27 cellular contexts compared by ENCODE assay signal in genomic region chr5:13214182-13214581, GRCh38.
"Had no signal": no experiment of that assay in that cellular context is flagged by ENCODE, and none has a peak within 500 bp of the region (broad histone marks: within the 10 kb centered on the region; RNA-seq: fewer than 3 reads in every experiment).

No MANE protein-coding gene starts in this region.

- H3K4me3 Mint-ChIP-seq: naive thymus-derived CD8-positive, alpha-beta T cell; natural killer cell treated with Interleukin-12 subunit alpha and Interleukin-12 subunit beta and Interleukin-15 and Interleukin-18, amount 100 ng/mL, for 72 hours; nephron progenitor cell; neural crest cell; stimulated activated effector memory CD8-positive, alpha-beta T cell treated with anti-CD3 and anti-CD28 coated beads, Interleukin-12 subunit alpha, Interleukin-12 subunit beta, amount 100 ng/mL, for 72 hours; stimulated activated naive B cell treated with anti-CD40 and anti-IgM and Interleukin-4, amounts not matched to agents 10 μg/mL and 1 μg/mL and 100 μg/mL, for 72 hours; stimulated activated naive CD8-positive, alpha-beta T cell treated with anti-CD3 and anti-CD28 coated beads, Interleukin-15, Interleukin-2, amounts not matched to agents 100 ng/mL and 50 ng/mL, for 24 hours had no signal

- H3K9me3 ChIP-seq: neutrophil, pancreas, psoas muscle, right lobe of liver, sigmoid colon, stomach, thoracic aorta, thyroid gland, tibial nerve, upper lobe of left lung, uterus had no signal

- H3K27ac Mint-ChIP-seq: naive thymus-derived CD8-positive, alpha-beta T cell; natural killer cell treated with Interleukin-12 subunit alpha and Interleukin-12 subunit beta and Interleukin-15 and Interleukin-18, amount 100 ng/mL, for 72 hours; nephron progenitor cell; stimulated activated effector memory CD8-positive, alpha-beta T cell treated with anti-CD3 and anti-CD28 coated beads, Interleukin-12 subunit alpha, Interleukin-12 subunit beta, amount 100 ng/mL, for 72 hours; stimulated activated naive B cell treated with anti-CD40 and anti-IgM and Interleukin-4, amounts not matched to agents 10 μg/mL and 1 μg/mL and 100 μg/mL, for 72 hours; stimulated activated naive CD8-positive, alpha-beta T cell treated with anti-CD3 and anti-CD28 coated beads, Interleukin-15, Interleukin-2, amounts not matched to agents 100 ng/mL and 50 ng/mL, for 24 hours had no signal

- DNase-seq: naive thymus-derived CD8-positive, alpha-beta T cell; nephron progenitor cell; nucleus accumbens; pancreas; psoas muscle; right cardiac atrium; right lobe of liver; sigmoid colon; small intestine; stimulated activated CD4-positive, alpha-beta T cell treated with anti-CD3 and anti-CD28 coated beads, Interleukin-15, amount 100 ng/mL, for 24 hours; stimulated activated CD4-positive, alpha-beta T cell treated with anti-CD3 and anti-CD28 coated beads, Interleukin-2, amount 100 ng/mL, for 24 hours; stimulated activated CD4-positive, alpha-beta T cell treated with anti-CD3 and anti-CD28 coated beads, Interleukin-2, amount 100 ng/mL, for 48 hours; stimulated activated CD4-positive, alpha-beta T cell treated with anti-CD3 and anti-CD28 coated beads, Interleukin-4, amount 100 ng/mL, for 24 hours; stimulated activated naive B cell treated with anti-CD40 and anti-IgM and Interleukin-4, amounts not matched to agents 10 μg/mL and 1 μg/mL and 100 μg/mL, for 72 hours; stimulated activated naive CD4-positive, alpha-beta T cell treated with Interleukin-2 at 50 U/mL for 16 hours; stomach; thyroid gland; trophoblast cell; upper lobe of left lung; uterus had no signal

- FAIRE-seq: pancreas, small intestine had no signal

- H3K4me1 Mint-ChIP-seq: naive thymus-derived CD8-positive, alpha-beta T cell; nephron progenitor cell; stimulated activated effector memory CD8-positive, alpha-beta T cell treated with anti-CD3 and anti-CD28 coated beads, Interleukin-12 subunit alpha, Interleukin-12 subunit beta, amount 100 ng/mL, for 72 hours; stimulated activated naive B cell treated with anti-CD40 and anti-IgM and Interleukin-4, amounts not matched to agents 10 μg/mL and 1 μg/mL and 100 μg/mL, for 72 hours had no signal

- H3K4me1 ChIP-seq: psoas muscle, right lobe of liver, sigmoid colon, stomach, thyroid gland, tibial nerve, upper lobe of left lung, uterus had no signal

- H3K27me3 Mint-ChIP-seq: naive thymus-derived CD8-positive, alpha-beta T cell; natural killer cell treated with Interleukin-12 subunit alpha and Interleukin-12 subunit beta and Interleukin-15 and Interleukin-18, amount 100 ng/mL, for 72 hours; stimulated activated naive B cell treated with anti-CD40 and anti-IgM and Interleukin-4, amounts not matched to agents 10 μg/mL and 1 μg/mL and 100 μg/mL, for 72 hours; stimulated activated naive CD8-positive, alpha-beta T cell treated with anti-CD3 and anti-CD28 coated beads, Interleukin-15, Interleukin-2, amounts not matched to agents 100 ng/mL and 50 ng/mL, for 24 hours had no signal

- H3K4me3 ChIP-seq: pancreas, psoas muscle, right lobe of liver, sigmoid colon, stomach, thoracic aorta, thyroid gland, tibial nerve, upper lobe of left lung, uterus had no signal

- H3K9me3 Mint-ChIP-seq: nephron progenitor cell, neural crest cell had no signal

- H3K27me3 ChIP-seq: neutrophil, pancreas, right lobe of liver, sigmoid colon, stomach, thyroid gland, tibial nerve, upper lobe of left lung, uterus had no signal

- ATAC-seq: naive thymus-derived CD8-positive, alpha-beta T cell; natural killer cell treated with Interleukin-12 subunit alpha and Interleukin-12 subunit beta and Interleukin-15 and Interleukin-18, amount 100 ng/mL, for 72 hours; psoas muscle; right cardiac atrium; right lobe of liver; stimulated activated effector memory CD8-positive, alpha-beta T cell treated with anti-CD3 and anti-CD28 coated beads, Interleukin-12 subunit alpha, Interleukin-12 subunit beta, amount 100 ng/mL, for 72 hours; stimulated activated naive B cell treated with anti-CD40 and anti-IgM and Interleukin-4, amounts not matched to agents 10 μg/mL and 1 μg/mL and 100 μg/mL, for 72 hours had no signal

- H3K36me3 Mint-ChIP-seq: natural killer cell treated with Interleukin-12 subunit alpha and Interleukin-12 subunit beta and Interleukin-15 and Interleukin-18, amount 100 ng/mL, for 72 hours; stimulated activated effector memory CD8-positive, alpha-beta T cell treated with anti-CD3 and anti-CD28 coated beads, Interleukin-12 subunit alpha, Interleukin-12 subunit beta, amount 100 ng/mL, for 72 hours; stimulated activated naive B cell treated with anti-CD40 and anti-IgM and Interleukin-4, amounts not matched to agents 10 μg/mL and 1 μg/mL and 100 μg/mL, for 72 hours had no signal

- H3K27ac ChIP-seq: neutrophil, pancreas, psoas muscle, right lobe of liver, sigmoid colon, stomach, thoracic aorta, thyroid gland, tibial nerve, upper lobe of left lung, uterus had no signal

- H3K36me3 ChIP-seq: neutrophil, pancreas, right lobe of liver, sigmoid colon, stomach, thoracic aorta, thyroid gland, tibial nerve, upper lobe of left lung, uterus had no signal
